Comparison of ENCODE assay signal across 25 cellular contexts in genomic region chr2:203338322-203338721, GRCh38.
"Had no signal": no experiment of that assay in that cellular context is flagged by ENCODE, and none has a peak within 500 bp of the region (broad histone marks: within the 10 kb centered on the region; RNA-seq: fewer than 3 reads in every experiment).

No MANE protein-coding gene starts in this region.

- DNase-seq: activated B cell treated with CpG ODN at 0.5 μM for 24 hours; activated CD4-positive, alpha-beta T cell treated with anti-CD3 and anti-CD28 coated beads, Interleukin-2, amount 50 U/mL, for 1 hour; activated CD8-positive, alpha-beta T cell treated with anti-CD3 and anti-CD28 coated beads for 36 hours; activated gamma-delta T cell treated with Interleukin-2 at 50 U/mL for 16 hours; activated naive CD4-positive, alpha-beta T cell treated with anti-CD3 and anti-CD28 coated beads, Interleukin-2, amount 50 U/mL, for 16 hours; activated T-cell treated with anti-CD3 and anti-CD28 coated beads, Interleukin-2, amount 50 U/mL, for 4 hours; amniotic stem cell; brain microvascular endothelial cell; dermis blood vessel endothelial cell; effector CD4-positive, alpha-beta T cell; esophagus squamous epithelium; islet precursor cell; naive thymus-derived CD8-positive, alpha-beta T cell; right lobe of liver; stimulated activated CD4-positive, alpha-beta T cell treated with anti-CD3 and anti-CD28 coated beads, Interleukin-4, amount 100 ng/mL, for 24 hours; stomach; thyroid gland; upper lobe of right lung had no signal

- H3K27ac Mint-ChIP-seq: activated B cell treated with CpG ODN at 0.5 μM for 24 hours; activated CD8-positive, alpha-beta T cell treated with anti-CD3 and anti-CD28 coated beads for 36 hours; activated T-helper 17 cell treated with anti-CD3 and anti-CD28 coated beads, Interleukin-2, amount 50 U/mL, for 72 hours; memory B cell; stimulated activated memory B cell treated with anti-CD40 and anti-IgM and Interleukin-4, amounts not matched to agents 10 μg/mL and 1 μg/mL and 100 μg/mL, for 72 hours; T-helper 2 cell treated with Interferon-gamma antibody and Interleukin-4, amounts not matched to agents 5 μg/mL and 100 μg/mL, for 36 hours had no signal

- H3K4me1 Mint-ChIP-seq: activated B cell treated with CpG ODN at 0.5 μM for 24 hours; memory B cell; stimulated activated memory B cell treated with anti-CD40 and anti-IgM and Interleukin-4, amounts not matched to agents 10 μg/mL and 1 μg/mL and 100 μg/mL, for 72 hours had no signal

- H3K27ac ChIP-seq: brain microvascular endothelial cell, epithelial cell of prostate, esophagus squamous epithelium, hepatocyte, right lobe of liver, stomach, upper lobe of right lung had no signal

- ATAC-seq: activated CD8-positive, alpha-beta T cell treated with anti-CD3 and anti-CD28 coated beads for 36 hours; activated T-cell treated with anti-CD3 and anti-CD28 coated beads, Interleukin-2, amount 50 U/mL, for 4 hours; activated T-helper 17 cell treated with anti-CD3 and anti-CD28 coated beads, Interleukin-2, amount 50 U/mL, for 72 hours; naive thymus-derived CD8-positive, alpha-beta T cell; right lobe of liver; stimulated activated memory B cell treated with anti-CD40 and anti-IgM and Interleukin-4, amounts not matched to agents 10 μg/mL and 1 μg/mL and 100 μg/mL, for 72 hours; upper lobe of right lung had no signal

- H3K9me3 Mint-ChIP-seq: activated B cell treated with CpG ODN at 0.5 μM for 24 hours; activated CD8-positive, alpha-beta T cell treated with anti-CD3 and anti-CD28 coated beads for 36 hours; activated T-cell treated with anti-CD3 and anti-CD28 coated beads, Interleukin-2, amount 50 U/mL, for 4 hours; activated T-helper 17 cell treated with anti-CD3 and anti-CD28 coated beads, Interleukin-2, amount 50 U/mL, for 72 hours; central memory CD8-positive, alpha-beta T cell; memory B cell; naive thymus-derived CD8-positive, alpha-beta T cell; stimulated activated memory B cell treated with anti-CD40 and anti-IgM and Interleukin-4, amounts not matched to agents 10 μg/mL and 1 μg/mL and 100 μg/mL, for 72 hours; T-helper 2 cell treated with Interferon-gamma antibody and Interleukin-4, amounts not matched to agents 5 μg/mL and 100 μg/mL, for 36 hours had no signal

- H3K9me3 ChIP-seq: esophagus squamous epithelium, right lobe of liver, stomach, thyroid gland, upper lobe of right lung had no signal

- H3K4me3 ChIP-seq: esophagus squamous epithelium, hepatocyte, right lobe of liver, stomach, thyroid gland, upper lobe of right lung had no signal

- H3K4me3 Mint-ChIP-seq: activated B cell treated with CpG ODN at 0.5 μM for 24 hours; activated CD8-positive, alpha-beta T cell treated with anti-CD3 and anti-CD28 coated beads for 36 hours; activated T-cell treated with anti-CD3 and anti-CD28 coated beads, Interleukin-2, amount 50 U/mL, for 4 hours; activated T-helper 17 cell treated with anti-CD3 and anti-CD28 coated beads, Interleukin-2, amount 50 U/mL, for 72 hours; central memory CD8-positive, alpha-beta T cell; memory B cell; naive thymus-derived CD8-positive, alpha-beta T cell; stimulated activated memory B cell treated with anti-CD40 and anti-IgM and Interleukin-4, amounts not matched to agents 10 μg/mL and 1 μg/mL and 100 μg/mL, for 72 hours; T-helper 2 cell treated with Interferon-gamma antibody and Interleukin-4, amounts not matched to agents 5 μg/mL and 100 μg/mL, for 36 hours had no signal

- H3K27me3 ChIP-seq: brain microvascular endothelial cell, esophagus squamous epithelium, hepatocyte, right lobe of liver, stomach, thyroid gland, upper lobe of right lung had no signal

- H3K27me3 Mint-ChIP-seq: activated B cell treated with CpG ODN at 0.5 μM for 24 hours; activated CD8-positive, alpha-beta T cell treated with anti-CD3 and anti-CD28 coated beads for 36 hours; activated T-helper 17 cell treated with anti-CD3 and anti-CD28 coated beads, Interleukin-2, amount 50 U/mL, for 72 hours; central memory CD8-positive, alpha-beta T cell; memory B cell; naive thymus-derived CD8-positive, alpha-beta T cell; stimulated activated memory B cell treated with anti-CD40 and anti-IgM and Interleukin-4, amounts not matched to agents 10 μg/mL and 1 μg/mL and 100 μg/mL, for 72 hours had no signal

- H3K4me1 ChIP-seq: right lobe of liver had no signal

- H3K36me3 ChIP-seq: brain microvascular endothelial cell, esophagus squamous epithelium, right lobe of liver, stomach, thyroid gland, upper lobe of right lung had no signal
